In genomic region chr3:111884411-111885018, GRCh38 we compare ENCODE assay signal across 26 cellular contexts. TPM values are rescaled to one million over a fixed set of nuclear protein-coding genes. Genes with fewer than 3 reads are reported as not detected.
A peak's percentile ranks its signal among the peaks of the same experiment; 100 is the strongest.
DNase-seq lines count a peak whose midpoint lies in the region; ATAC-seq, FAIRE-seq and TF ChIP-seq lines count a peak whose summit lies in the region.
"Had no signal": no experiment of that assay in that cellular context is flagged by ENCODE, and none has a peak within 500 bp of the region (broad histone marks: within the 10 kb centered on the region; RNA-seq: fewer than 3 reads in every experiment).

No MANE protein-coding gene starts in this region.

- no peak for TF ChIP-seq POLR2A in HCT116 (IDR thresholded peaks at IDR 0.05; ENCODE audit: borderline replicate concordance, extremely low read depth, insufficient read depth, insufficient read length)

- peaks cover 100% of the 10 kb centered on the region for H3K79me2 ChIP-seq in HCT116 (ENCODE audit: insufficient read depth, low read length)
- peaks cover 99% of the 10 kb centered on the region for H3K79me2 ChIP-seq in astrocyte (ENCODE audit: insufficient read depth, low read length)

- RAD21 ChIA-PET in HCT116 (lab: Charles Lee; ENCODE audit: low non-redundant PET in 1 of 2, low total read pairs in 2 of 2, uncharacterized antibody in 2 of 2, unreplicated experiment in 2 of 2): interaction anchor here in 1 of 2 experiments (0.6 kb wide), 1 partner anchor 81 kb away, joined by 3 read pairs; no protein-coding TSS in a partner anchor

- POLR2A ChIA-PET in HCT116 (lab: Charles Lee): interaction anchor here (0.6 kb wide), 1 partner anchor 28 kb away, joined by 5 read pairs; no protein-coding TSS in a partner anchor

- H3K27ac Mint-ChIP-seq in astrocyte (ENCODE audit: unreplicated experiment): peak overlapping the region; percentile 26
- H3K27ac Mint-ChIP-seq in stimulated activated effector memory CD8-positive, alpha-beta T cell treated with anti-CD3 and anti-CD28 coated beads, Interleukin-12 subunit alpha, Interleukin-12 subunit beta, amount 100 ng/mL, for 72 hours: no peak overlapping the region
- H3K27ac Mint-ChIP-seq: activated CD4-positive, alpha-beta T cell treated with anti-CD3 and anti-CD28 coated beads for 36 hours; activated naive CD8-positive, alpha-beta T cell treated with anti-CD3 and anti-CD28 coated beads, Interleukin-2, amount 50 U/mL, for 24 hours; memory B cell; type B pancreatic cell had no signal

- H3K9ac ChIP-seq in HCT116 (ENCODE audit: low read length) (no peak overlapping the region), astrocyte (ENCODE audit: low read length) (no peak overlapping the region), rectal smooth muscle tissue (ENCODE audit: low read length) (no peak overlapping the region)

- H3K27me3 Mint-ChIP-seq in astrocyte (ENCODE audit: low read depth, unreplicated experiment): no peaks in the 10 kb centered on the region
- H3K27me3 Mint-ChIP-seq: activated CD4-positive, alpha-beta T cell treated with anti-CD3 and anti-CD28 coated beads for 36 hours; activated naive CD8-positive, alpha-beta T cell treated with anti-CD3 and anti-CD28 coated beads, Interleukin-2, amount 50 U/mL, for 24 hours; type B pancreatic cell had no signal

- TF ChIP-seq CTCF in HCT116 (IDR thresholded peaks at IDR 0.05 in 2 of 3, conservative IDR thresholded peaks at IDR 0.05 in 1 of 3; ENCODE audit: borderline replicate concordance in 1 of 3, insufficient read depth in 1 of 3, low read depth in 2 of 3, low read length in 2 of 3) (no peak), astrocyte (IDR thresholded peaks at IDR 0.05; ENCODE audit: insufficient read depth, low read depth, low read length) (no peak), left ventricle myocardium inferior (IDR thresholded peaks at IDR 0.05; ENCODE audit: borderline replicate concordance) (no peak)

- H2AFZ ChIP-seq in HCT116 (ENCODE audit: low read depth, low read length, poor library complexity, severe bottlenecking) (no peak overlapping the region), astrocyte (ENCODE audit: low read depth, low read length) (no peak overlapping the region)

- CTCF ChIA-PET in HCT116 (lab: Charles Lee): interaction anchor here (0.6 to 0.9 kb wide), 2 partner anchors 29 to 159 kb away, joined by 4 to 6 read pairs; no protein-coding TSS in a partner anchor

- H4K20me1 ChIP-seq in HCT116 (ENCODE audit: insufficient read depth) (no peaks in the 10 kb centered on the region), astrocyte (ENCODE audit: insufficient read depth, low read length) (peaks cover 58% of the 10 kb centered on the region)

- H3K36me3 Mint-ChIP-seq in astrocyte (ENCODE audit: low read depth, unreplicated experiment): peaks cover 31% of the 10 kb centered on the region
- no peaks in the 10 kb centered on the region for H3K36me3 Mint-ChIP-seq in stimulated activated effector memory CD8-positive, alpha-beta T cell treated with anti-CD3 and anti-CD28 coated beads, Interleukin-12 subunit alpha, Interleukin-12 subunit beta, amount 100 ng/mL, for 72 hours

- DNase-seq in HCT116 (ENCODE audit: low read depth, low spot score) (no peak), astrocyte (ENCODE audit: low read depth) (no peak), left ventricle myocardium inferior (peak; percentile 35), kidney tubule cell (ENCODE audit: low spot score) (no peak)
- DNase-seq in stimulated activated effector memory CD8-positive, alpha-beta T cell treated with anti-CD3 and anti-CD28 coated beads, Interleukin-12 subunit alpha, Interleukin-12 subunit beta, amount 100 ng/mL, for 72 hours (ENCODE audit: low spot score in 2 of 2): no peak
- DNase-seq: activated CD4-positive, alpha-beta T cell treated with anti-CD3 and anti-CD28 coated beads for 36 hours; activated gamma-delta T cell; activated naive CD8-positive, alpha-beta T cell treated with anti-CD3 and anti-CD28 coated beads, Interleukin-2, amount 50 U/mL, for 24 hours; activated T-cell treated with anti-CD3 and anti-CD28 coated beads, Interleukin-2, amount 50 U/mL, for 1 hour; body of pancreas; DMS53; H9; KBM-7; NCI-H1436; stimulated activated CD4-positive, alpha-beta T cell treated with anti-CD3 and anti-CD28 coated beads, Interleukin-1b, Interleukin-23, amount 100 ng/mL, for 48 hours; T-helper 2 cell had no signal

- H3K27ac ChIP-seq in HCT116 (ENCODE audit: low read depth, low read length) (no peak overlapping the region), astrocyte (ENCODE audit: low read depth, low read length) (no peak overlapping the region), left ventricle myocardium inferior (replicated peaks) (peak overlapping the region; percentile 63), rectal smooth muscle tissue (ENCODE audit: low read depth, low read length) (peak overlapping the region; percentile 22)
- H3K27ac ChIP-seq: body of pancreas, neutrophil, prostate gland, skin epidermis had no signal

- FAIRE-seq in astrocyte (lab: Jason Lieb, UNC): no peak
- FAIRE-seq: G401.6 had no signal

- peaks cover 4 to 9% of the 10 kb centered on the region in 2 experiments; a peak in 3 of 4 replicates for H3K4me1 ChIP-seq in HCT116 (ENCODE audit: control insufficient read depth in 1 of 2, insufficient read depth in 2 of 2, low read length in 2 of 2)
- no peaks in the 10 kb centered on the region for H3K4me1 ChIP-seq in astrocyte (ENCODE audit: insufficient read depth, low read length)
- peaks cover 97% of the 10 kb centered on the region for H3K4me1 ChIP-seq in left ventricle myocardium inferior
- H3K4me1 ChIP-seq in rectal smooth muscle tissue (ENCODE audit: control insufficient read depth, insufficient read depth, low read length): no peaks in the 10 kb centered on the region
- H3K4me1 ChIP-seq: body of pancreas, prostate gland had no signal

- TSS peak; percentile 35 for BruUV-seq in HCT116 (replicated peaks; lab: Mats Ljungman, UMichigan)

- H3K4me1 Mint-ChIP-seq in astrocyte (ENCODE audit: low read depth, unreplicated experiment): peaks cover 29% of the 10 kb centered on the region
- H3K4me1 Mint-ChIP-seq in stimulated activated effector memory CD8-positive, alpha-beta T cell treated with anti-CD3 and anti-CD28 coated beads, Interleukin-12 subunit alpha, Interleukin-12 subunit beta, amount 100 ng/mL, for 72 hours: peaks cover 12% of the 10 kb centered on the region
- H3K4me1 Mint-ChIP-seq: activated CD4-positive, alpha-beta T cell treated with anti-CD3 and anti-CD28 coated beads for 36 hours; activated naive CD8-positive, alpha-beta T cell treated with anti-CD3 and anti-CD28 coated beads, Interleukin-2, amount 50 U/mL, for 24 hours; memory B cell had no signal

- H3K36me3 ChIP-seq in HCT116 (ENCODE audit: control insufficient read depth in 1 of 2, insufficient read depth in 2 of 2, low read length in 2 of 2) (peaks cover 37 to 87% of the 10 kb centered on the region in 2 experiments), astrocyte (ENCODE audit: insufficient read depth, low read length) (peaks cover 29% of the 10 kb centered on the region), left ventricle myocardium inferior (peaks cover 24% of the 10 kb centered on the region), rectal smooth muscle tissue (ENCODE audit: control insufficient read depth, insufficient read depth, low read length) (peaks cover 2% of the 10 kb centered on the region)
- H3K36me3 ChIP-seq: neutrophil, prostate gland had no signal

- no peak for TF ChIP-seq RAD21 in HCT116 (IDR thresholded peaks at IDR 0.05; ENCODE audit: low read depth)

- H3K4me2 ChIP-seq in HCT116 (ENCODE audit: low read length) (no peak overlapping the region), astrocyte (ENCODE audit: low read length) (no peak overlapping the region)

- intact Hi-C loops in HCT116 (cut with micrococcal nuclease) (no loop called here), left ventricle myocardium inferior (cut with micrococcal nuclease) (no loop called here)

- no peaks in the 10 kb centered on the region for H3K27me3 ChIP-seq in HCT116 (ENCODE audit: insufficient read depth, low read length)
- H3K27me3 ChIP-seq in astrocyte (ENCODE audit: insufficient read depth, low read length): no peaks in the 10 kb centered on the region
- no peaks in the 10 kb centered on the region for H3K27me3 ChIP-seq in left ventricle myocardium inferior (ENCODE audit: low read depth)
- H3K27me3 ChIP-seq in rectal smooth muscle tissue (ENCODE audit: control insufficient read depth, insufficient read depth, low read length): no peaks in the 10 kb centered on the region
- H3K27me3 ChIP-seq: body of pancreas, neutrophil had no signal

- ATAC-seq in HCT116: no peak
- no peak for ATAC-seq in stimulated activated effector memory CD8-positive, alpha-beta T cell treated with anti-CD3 and anti-CD28 coated beads, Interleukin-12 subunit alpha, Interleukin-12 subunit beta, amount 100 ng/mL, for 72 hours
- ATAC-seq in GM18870 (IDR thresholded peaks at IDR 0.05; ENCODE audit: unreplicated experiment): no peak
- ATAC-seq: activated CD4-positive, alpha-beta T cell treated with anti-CD3 and anti-CD28 coated beads for 36 hours; activated naive CD8-positive, alpha-beta T cell treated with anti-CD3 and anti-CD28 coated beads, Interleukin-2, amount 50 U/mL, for 24 hours; body of pancreas; SK-N-SH treated with all-trans-retinoic acid at 6 μM for 48 hours had no signal

- peaks cover 5% of the 10 kb centered on the region for H3K9me3 Mint-ChIP-seq in astrocyte (ENCODE audit: unreplicated experiment)
- H3K9me3 Mint-ChIP-seq in stimulated activated effector memory CD8-positive, alpha-beta T cell treated with anti-CD3 and anti-CD28 coated beads, Interleukin-12 subunit alpha, Interleukin-12 subunit beta, amount 100 ng/mL, for 72 hours: no peaks in the 10 kb centered on the region
- H3K9me3 Mint-ChIP-seq: activated naive CD8-positive, alpha-beta T cell treated with anti-CD3 and anti-CD28 coated beads, Interleukin-2, amount 50 U/mL, for 24 hours; H9; type B pancreatic cell had no signal

- no peak overlapping the region for H3K4me3 ChIP-seq in HCT116 (replicated peaks in 1 of 2; ENCODE audit: low read depth in 1 of 2, low read length in 2 of 2)
- H3K4me3 ChIP-seq in astrocyte (ENCODE audit: insufficient read depth, low read depth, low read length): no peak overlapping the region
- H3K4me3 ChIP-seq in left ventricle myocardium inferior: peak overlapping the region; percentile 10
- no peak overlapping the region for H3K4me3 ChIP-seq in rectal smooth muscle tissue (ENCODE audit: low read length)
- H3K4me3 ChIP-seq: body of pancreas, prostate gland, skin epidermis had no signal

- H3K9me2 ChIP-seq in HCT116 (ENCODE audit: insufficient read depth): no peaks in the 10 kb centered on the region

- no peak overlapping the region for H3K4me3 Mint-ChIP-seq in astrocyte (ENCODE audit: unreplicated experiment)
- no peak overlapping the region for H3K4me3 Mint-ChIP-seq in stimulated activated effector memory CD8-positive, alpha-beta T cell treated with anti-CD3 and anti-CD28 coated beads, Interleukin-12 subunit alpha, Interleukin-12 subunit beta, amount 100 ng/mL, for 72 hours
- H3K4me3 Mint-ChIP-seq: activated CD4-positive, alpha-beta T cell treated with anti-CD3 and anti-CD28 coated beads for 36 hours; activated naive CD8-positive, alpha-beta T cell treated with anti-CD3 and anti-CD28 coated beads, Interleukin-2, amount 50 U/mL, for 24 hours; H9; memory B cell; type B pancreatic cell had no signal

- H3K9me3 ChIP-seq in HCT116 (ENCODE audit: control insufficient read depth in 1 of 2, insufficient read depth in 1 of 2, low read depth in 1 of 2, low read length in 2 of 2): peaks cover 5 to 6% of the 10 kb centered on the region in 2 experiments; a peak in 2 of 4 replicates
- H3K9me3 ChIP-seq in astrocyte (ENCODE audit: insufficient read depth, low read depth, low read length): no peaks in the 10 kb centered on the region
- H3K9me3 ChIP-seq in left ventricle myocardium inferior (replicated peaks): peaks cover 15% of the 10 kb centered on the region
- H3K9me3 ChIP-seq: body of pancreas, neutrophil, prostate gland had no signal

RNA-seq across cellular contexts. Expression of gene PHLDB2, which starts 25.4 kb away (rescaled TPM):
- total RNA-seq in HCT116 (2021; ENCODE audit: unreplicated experiment) (143 TPM), astrocyte (170 and 171 TPM in 2 replicates), left ventricle myocardium inferior (89.3 TPM)
- polyA plus RNA-seq in HCT116 (2012): 37.9 and 46.8 TPM in 2 replicates
- total RNA-seq: HT-29 had no signal

Comparison
In these comparisons a context has a peak if more than half of its experiments do, and no peak if none do; other contexts are left out.
1. H3K27ac ChIP-seq: peak in left ventricle myocardium inferior (single experiment) and rectal smooth muscle tissue (single experiment); none in HCT116 (single experiment) and astrocyte (single experiment).